1 cellular context compared by ENCODE assay signal in the genomic region with DNA sequence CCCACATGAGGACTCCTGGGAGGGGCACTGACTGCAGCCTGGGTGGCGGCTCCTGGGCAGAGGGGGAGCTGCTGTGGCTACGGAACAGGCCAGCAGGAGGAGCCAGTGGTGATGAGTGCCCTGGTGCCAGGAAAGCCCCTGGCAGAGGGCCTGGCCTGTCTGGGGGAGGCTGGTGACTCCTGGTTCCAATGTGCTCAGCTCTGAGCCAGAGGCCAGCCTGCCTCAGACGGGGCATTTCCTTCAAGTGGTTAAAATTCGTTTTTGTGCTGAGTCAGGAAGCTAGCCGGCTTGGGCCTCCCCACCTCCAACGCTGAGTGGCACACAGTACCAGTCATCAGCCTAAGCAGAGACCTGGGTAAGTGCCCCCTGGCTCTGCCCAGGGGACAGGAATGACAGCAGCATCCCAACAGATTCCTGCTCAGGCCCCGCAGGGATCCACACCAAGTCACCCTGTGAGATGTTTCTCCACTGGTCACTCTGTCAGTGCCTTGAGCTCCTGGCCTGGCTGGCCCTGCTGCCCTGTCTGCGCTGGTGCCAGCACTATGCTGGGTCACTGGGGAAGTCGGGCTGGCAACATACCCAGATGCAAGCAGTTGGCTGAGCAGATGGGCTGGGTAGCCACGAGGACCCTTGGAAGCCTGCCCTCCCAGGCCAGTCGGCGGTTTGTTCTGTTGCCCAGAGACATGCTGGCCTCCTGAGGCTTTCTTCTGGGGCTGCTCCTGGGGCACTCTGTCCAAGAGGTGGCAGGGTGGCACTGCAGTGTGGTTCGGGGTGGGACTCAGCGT.
TF ChIP-seq lines count a peak whose summit lies in the region.

No MANE protein-coding gene starts in this region.

TF ChIP-seq in GM12878, 131 proteins besides CTCF, POLR2A, EP300 and RAD21:
- TF ChIP-seq, protein P1, sequence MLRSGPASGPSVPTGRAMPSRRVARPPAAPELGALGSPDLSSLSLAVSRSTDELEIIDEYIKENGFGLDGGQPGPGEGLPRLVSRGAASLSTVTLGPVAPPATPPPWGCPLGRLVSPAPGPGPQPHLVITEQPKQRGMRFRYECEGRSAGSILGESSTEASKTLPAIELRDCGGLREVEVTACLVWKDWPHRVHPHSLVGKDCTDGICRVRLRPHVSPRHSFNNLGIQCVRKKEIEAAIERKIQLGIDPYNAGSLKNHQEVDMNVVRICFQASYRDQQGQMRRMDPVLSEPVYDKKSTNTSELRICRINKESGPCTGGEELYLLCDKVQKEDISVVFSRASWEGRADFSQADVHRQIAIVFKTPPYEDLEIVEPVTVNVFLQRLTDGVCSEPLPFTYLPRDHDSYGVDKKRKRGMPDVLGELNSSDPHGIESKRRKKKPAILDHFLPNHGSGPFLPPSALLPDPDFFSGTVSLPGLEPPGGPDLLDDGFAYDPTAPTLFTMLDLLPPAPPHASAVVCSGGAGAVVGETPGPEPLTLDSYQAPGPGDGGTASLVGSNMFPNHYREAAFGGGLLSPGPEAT (IDR thresholded peaks at IDR 0.05; ENCODE audit: low read depth) = 0 out of 2 replicates have a peak, but pooled peaks have one; percentile 20
- TF ChIP-seq CBX3 (IDR thresholded peaks at IDR 0.05; ENCODE audit: borderline replicate concordance, low read depth) = no peak
